In the genomic region with DNA sequence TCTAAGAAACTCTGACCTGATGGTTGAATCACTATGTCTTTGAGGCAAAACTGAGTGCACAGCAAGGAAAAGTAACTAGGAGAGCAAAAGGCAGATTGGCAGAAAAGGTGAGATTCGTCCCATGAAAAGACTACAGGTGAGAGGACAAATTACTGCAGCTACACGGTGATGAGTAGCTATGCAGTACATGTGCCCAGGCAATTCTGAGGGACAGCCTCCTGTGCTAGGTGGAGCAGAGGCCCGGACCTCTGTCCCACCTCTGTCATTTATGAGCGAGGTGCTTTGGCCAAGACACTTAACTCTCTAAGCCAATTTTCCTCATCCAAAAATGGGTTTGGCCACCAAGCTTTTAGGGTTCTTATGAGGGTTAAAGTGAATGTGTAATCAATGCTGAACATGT, we compare ENCODE assay signal across 1 cellular context.
TF ChIP-seq lines count a peak whose summit lies in the region.

No MANE protein-coding gene starts in this region.

TF ChIP-seq in HepG2, 621 proteins besides CTCF, POLR2A, EP300 and RAD21 (continued from another document):
- TF ChIP-seq RAD51 (IDR thresholded peaks at IDR 0.05; ENCODE audit: borderline replicate concordance) = no peak
- TF ChIP-seq ZNF776 (CRISPR knock-in tag; IDR thresholded peaks at IDR 0.05) = no peak
- no peak for TF ChIP-seq CAMTA2 (CRISPR knock-in tag; IDR thresholded peaks at IDR 0.05; ENCODE audit: borderline replicate concordance)
- TF ChIP-seq HMG20B (CRISPR knock-in tag; conservative IDR thresholded peaks at IDR 0.05) = no peak
- TF ChIP-seq, protein P1, sequence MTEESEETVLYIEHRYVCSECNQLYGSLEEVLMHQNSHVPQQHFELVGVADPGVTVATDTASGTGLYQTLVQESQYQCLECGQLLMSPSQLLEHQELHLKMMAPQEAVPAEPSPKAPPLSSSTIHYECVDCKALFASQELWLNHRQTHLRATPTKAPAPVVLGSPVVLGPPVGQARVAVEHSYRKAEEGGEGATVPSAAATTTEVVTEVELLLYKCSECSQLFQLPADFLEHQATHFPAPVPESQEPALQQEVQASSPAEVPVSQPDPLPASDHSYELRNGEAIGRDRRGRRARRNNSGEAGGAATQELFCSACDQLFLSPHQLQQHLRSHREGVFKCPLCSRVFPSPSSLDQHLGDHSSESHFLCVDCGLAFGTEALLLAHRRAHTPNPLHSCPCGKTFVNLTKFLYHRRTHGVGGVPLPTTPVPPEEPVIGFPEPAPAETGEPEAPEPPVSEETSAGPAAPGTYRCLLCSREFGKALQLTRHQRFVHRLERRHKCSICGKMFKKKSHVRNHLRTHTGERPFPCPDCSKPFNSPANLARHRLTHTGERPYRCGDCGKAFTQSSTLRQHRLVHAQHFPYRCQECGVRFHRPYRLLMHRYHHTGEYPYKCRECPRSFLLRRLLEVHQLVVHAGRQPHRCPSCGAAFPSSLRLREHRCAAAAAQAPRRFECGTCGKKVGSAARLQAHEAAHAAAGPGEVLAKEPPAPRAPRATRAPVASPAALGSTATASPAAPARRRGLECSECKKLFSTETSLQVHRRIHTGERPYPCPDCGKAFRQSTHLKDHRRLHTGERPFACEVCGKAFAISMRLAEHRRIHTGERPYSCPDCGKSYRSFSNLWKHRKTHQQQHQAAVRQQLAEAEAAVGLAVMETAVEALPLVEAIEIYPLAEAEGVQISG (CRISPR knock-in tag; IDR thresholded peaks at IDR 0.05) = no peak
- TF ChIP-seq SCMH1 (CRISPR knock-in tag; IDR thresholded peaks at IDR 0.05; ENCODE audit: borderline replicate concordance) = no peak
- TF ChIP-seq ZNF333 (CRISPR knock-in tag; IDR thresholded peaks at IDR 0.05; ENCODE audit: borderline replicate concordance) = no peak
- no peak for TF ChIP-seq ZNF841 (CRISPR knock-in tag; IDR thresholded peaks at IDR 0.05; ENCODE audit: borderline replicate concordance)
